ENCODE assay signal across 1 cellular context in the genomic region with DNA sequence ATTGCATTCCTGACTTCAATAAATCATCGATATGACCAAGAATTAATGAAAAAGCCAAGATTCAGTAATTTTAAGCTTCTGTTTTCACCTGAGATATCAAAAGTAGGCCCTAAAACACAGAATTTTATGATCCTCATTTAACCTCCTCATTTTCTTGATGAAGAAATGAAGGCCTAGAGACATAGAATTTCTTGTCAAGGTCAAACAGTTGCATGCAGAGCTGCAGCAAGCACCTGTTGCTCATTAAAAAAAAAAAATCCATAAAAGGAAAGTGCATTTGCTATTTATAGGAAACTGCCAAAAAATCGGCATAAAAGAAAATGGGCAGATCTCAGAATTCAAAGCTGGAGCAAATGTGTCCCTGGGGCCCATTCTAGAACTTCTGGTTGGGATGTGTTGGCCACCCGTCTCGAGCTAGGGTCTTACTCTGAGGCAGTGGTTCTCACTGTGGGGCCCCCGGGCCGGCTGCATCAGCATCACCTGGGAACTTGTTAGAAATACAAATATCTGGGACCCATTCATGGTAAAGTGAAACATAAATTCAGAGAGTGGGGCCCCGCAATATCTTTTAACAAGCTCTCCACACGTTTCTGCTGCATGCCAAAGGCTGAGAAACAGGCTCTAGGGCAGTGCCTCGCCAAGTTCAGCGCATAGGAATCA.
TF ChIP-seq lines count a peak whose summit lies in the region.

No MANE protein-coding gene starts in this region.

TF ChIP-seq in GM23338, 12 proteins besides CTCF, POLR2A, EP300 and RAD21:
- TF ChIP-seq STAT1 (IDR thresholded peaks at IDR 0.05; ENCODE audit: unreplicated experiment), result no peak
- no peak for TF ChIP-seq EZH2 (IDR thresholded peaks at IDR 0.05; ENCODE audit: low read depth, unreplicated experiment)
- TF ChIP-seq, protein P1, sequence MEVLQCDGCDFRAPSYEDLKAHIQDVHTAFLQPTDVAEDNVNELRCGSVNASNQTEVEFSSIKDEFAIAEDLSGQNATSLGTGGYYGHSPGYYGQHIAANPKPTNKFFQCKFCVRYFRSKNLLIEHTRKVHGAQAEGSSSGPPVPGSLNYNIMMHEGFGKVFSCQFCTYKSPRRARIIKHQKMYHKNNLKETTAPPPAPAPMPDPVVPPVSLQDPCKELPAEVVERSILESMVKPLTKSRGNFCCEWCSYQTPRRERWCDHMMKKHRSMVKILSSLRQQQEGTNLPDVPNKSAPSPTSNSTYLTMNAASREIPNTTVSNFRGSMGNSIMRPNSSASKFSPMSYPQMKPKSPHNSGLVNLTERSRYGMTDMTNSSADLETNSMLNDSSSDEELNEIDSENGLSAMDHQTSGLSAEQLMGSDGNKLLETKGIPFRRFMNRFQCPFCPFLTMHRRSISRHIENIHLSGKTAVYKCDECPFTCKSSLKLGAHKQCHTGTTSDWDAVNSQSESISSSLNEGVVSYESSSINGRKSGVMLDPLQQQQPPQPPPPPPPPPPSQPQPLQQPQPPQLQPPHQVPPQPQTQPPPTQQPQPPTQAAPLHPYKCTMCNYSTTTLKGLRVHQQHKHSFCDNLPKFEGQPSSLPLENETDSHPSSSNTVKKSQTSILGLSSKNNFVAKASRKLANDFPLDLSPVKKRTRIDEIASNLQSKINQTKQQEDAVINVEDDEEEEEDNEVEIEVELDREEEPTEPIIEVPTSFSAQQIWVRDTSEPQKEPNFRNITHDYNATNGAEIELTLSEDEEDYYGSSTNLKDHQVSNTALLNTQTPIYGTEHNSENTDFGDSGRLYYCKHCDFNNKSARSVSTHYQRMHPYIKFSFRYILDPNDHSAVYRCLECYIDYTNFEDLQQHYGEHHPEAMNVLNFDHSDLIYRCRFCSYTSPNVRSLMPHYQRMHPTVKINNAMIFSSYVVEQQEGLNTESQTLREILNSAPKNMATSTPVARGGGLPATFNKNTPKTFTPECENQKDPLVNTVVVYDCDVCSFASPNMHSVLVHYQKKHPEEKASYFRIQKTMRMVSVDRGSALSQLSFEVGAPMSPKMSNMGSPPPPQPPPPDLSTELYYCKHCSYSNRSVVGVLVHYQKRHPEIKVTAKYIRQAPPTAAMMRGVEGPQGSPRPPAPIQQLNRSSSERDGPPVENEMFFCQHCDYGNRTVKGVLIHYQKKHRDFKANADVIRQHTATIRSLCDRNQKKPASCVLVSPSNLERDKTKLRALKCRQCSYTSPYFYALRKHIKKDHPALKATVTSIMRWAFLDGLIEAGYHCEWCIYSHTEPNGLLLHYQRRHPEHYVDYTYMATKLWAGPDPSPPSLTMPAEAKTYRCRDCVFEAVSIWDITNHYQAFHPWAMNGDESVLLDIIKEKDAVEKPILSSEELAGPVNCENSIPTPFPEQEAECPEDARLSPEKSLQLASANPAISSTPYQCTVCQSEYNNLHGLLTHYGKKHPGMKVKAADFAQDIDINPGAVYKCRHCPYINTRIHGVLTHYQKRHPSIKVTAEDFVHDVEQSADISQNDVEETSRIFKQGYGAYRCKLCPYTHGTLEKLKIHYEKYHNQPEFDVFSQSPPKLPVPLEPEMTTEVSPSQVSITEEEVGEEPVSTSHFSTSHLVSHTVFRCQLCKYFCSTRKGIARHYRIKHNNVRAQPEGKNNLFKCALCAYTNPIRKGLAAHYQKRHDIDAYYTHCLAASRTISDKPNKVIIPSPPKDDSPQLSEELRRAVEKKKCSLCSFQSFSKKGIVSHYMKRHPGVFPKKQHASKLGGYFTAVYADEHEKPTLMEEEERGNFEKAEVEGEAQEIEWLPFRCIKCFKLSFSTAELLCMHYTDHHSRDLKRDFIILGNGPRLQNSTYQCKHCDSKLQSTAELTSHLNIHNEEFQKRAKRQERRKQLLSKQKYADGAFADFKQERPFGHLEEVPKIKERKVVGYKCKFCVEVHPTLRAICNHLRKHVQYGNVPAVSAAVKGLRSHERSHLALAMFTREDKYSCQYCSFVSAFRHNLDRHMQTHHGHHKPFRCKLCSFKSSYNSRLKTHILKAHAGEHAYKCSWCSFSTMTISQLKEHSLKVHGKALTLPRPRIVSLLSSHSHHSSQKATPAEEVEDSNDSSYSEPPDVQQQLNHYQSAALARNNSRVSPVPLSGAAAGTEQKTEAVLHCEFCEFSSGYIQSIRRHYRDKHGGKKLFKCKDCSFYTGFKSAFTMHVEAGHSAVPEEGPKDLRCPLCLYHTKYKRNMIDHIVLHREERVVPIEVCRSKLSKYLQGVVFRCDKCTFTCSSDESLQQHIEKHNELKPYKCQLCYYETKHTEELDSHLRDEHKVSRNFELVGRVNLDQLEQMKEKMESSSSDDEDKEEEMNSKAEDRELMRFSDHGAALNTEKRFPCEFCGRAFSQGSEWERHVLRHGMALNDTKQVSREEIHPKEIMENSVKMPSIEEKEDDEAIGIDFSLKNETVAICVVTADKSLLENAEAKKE (CRISPR knock-in tag; IDR thresholded peaks at IDR 0.05), result no peak
- TF ChIP-seq, protein P2, sequence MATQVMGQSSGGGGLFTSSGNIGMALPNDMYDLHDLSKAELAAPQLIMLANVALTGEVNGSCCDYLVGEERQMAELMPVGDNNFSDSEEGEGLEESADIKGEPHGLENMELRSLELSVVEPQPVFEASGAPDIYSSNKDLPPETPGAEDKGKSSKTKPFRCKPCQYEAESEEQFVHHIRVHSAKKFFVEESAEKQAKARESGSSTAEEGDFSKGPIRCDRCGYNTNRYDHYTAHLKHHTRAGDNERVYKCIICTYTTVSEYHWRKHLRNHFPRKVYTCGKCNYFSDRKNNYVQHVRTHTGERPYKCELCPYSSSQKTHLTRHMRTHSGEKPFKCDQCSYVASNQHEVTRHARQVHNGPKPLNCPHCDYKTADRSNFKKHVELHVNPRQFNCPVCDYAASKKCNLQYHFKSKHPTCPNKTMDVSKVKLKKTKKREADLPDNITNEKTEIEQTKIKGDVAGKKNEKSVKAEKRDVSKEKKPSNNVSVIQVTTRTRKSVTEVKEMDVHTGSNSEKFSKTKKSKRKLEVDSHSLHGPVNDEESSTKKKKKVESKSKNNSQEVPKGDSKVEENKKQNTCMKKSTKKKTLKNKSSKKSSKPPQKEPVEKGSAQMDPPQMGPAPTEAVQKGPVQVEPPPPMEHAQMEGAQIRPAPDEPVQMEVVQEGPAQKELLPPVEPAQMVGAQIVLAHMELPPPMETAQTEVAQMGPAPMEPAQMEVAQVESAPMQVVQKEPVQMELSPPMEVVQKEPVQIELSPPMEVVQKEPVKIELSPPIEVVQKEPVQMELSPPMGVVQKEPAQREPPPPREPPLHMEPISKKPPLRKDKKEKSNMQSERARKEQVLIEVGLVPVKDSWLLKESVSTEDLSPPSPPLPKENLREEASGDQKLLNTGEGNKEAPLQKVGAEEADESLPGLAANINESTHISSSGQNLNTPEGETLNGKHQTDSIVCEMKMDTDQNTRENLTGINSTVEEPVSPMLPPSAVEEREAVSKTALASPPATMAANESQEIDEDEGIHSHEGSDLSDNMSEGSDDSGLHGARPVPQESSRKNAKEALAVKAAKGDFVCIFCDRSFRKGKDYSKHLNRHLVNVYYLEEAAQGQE (IDR thresholded peaks at IDR 0.05; ENCODE audit: unreplicated experiment), result no peak
- TF ChIP-seq POLR2AphosphoS5 (IDR thresholded peaks at IDR 0.05; ENCODE audit: low read depth), result no peak
- no peak for TF ChIP-seq EZH2phosphoT487 (IDR thresholded peaks at IDR 0.05; ENCODE audit: unreplicated experiment)
- TF ChIP-seq, protein P3, sequence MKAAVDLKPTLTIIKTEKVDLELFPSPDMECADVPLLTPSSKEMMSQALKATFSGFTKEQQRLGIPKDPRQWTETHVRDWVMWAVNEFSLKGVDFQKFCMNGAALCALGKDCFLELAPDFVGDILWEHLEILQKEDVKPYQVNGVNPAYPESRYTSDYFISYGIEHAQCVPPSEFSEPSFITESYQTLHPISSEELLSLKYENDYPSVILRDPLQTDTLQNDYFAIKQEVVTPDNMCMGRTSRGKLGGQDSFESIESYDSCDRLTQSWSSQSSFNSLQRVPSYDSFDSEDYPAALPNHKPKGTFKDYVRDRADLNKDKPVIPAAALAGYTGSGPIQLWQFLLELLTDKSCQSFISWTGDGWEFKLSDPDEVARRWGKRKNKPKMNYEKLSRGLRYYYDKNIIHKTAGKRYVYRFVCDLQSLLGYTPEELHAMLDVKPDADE (IDR thresholded peaks at IDR 0.05), result no peak
- no peak for TF ChIP-seq ZNF114 (CRISPR knock-in tag; IDR thresholded peaks at IDR 0.05)
- TF ChIP-seq CREB1 (CRISPR knock-in tag; IDR thresholded peaks at IDR 0.05; ENCODE audit: low read depth), result no peak
- TF ChIP-seq ZNF331 (CRISPR knock-in tag; IDR thresholded peaks at IDR 0.05; ENCODE audit: low read depth), result no peak
- TF ChIP-seq NANOG (IDR thresholded peaks at IDR 0.05; ENCODE audit: borderline replicate concordance), result no peak
- TF ChIP-seq JUNB (IDR thresholded peaks at IDR 0.05; ENCODE audit: unreplicated experiment), result no peak
